Comparison of ENCODE assay signal across 1 cellular context in genomic region chrX:110363241-110363640, GRCh38.
TF ChIP-seq lines count a peak whose summit lies in the region.

No MANE protein-coding gene starts in this region.

TF ChIP-seq in K562, 482 proteins besides CTCF, POLR2A, EP300 and RAD21 (continued from another document and continues in another):
- no peak for TF ChIP-seq ZNF146 (CRISPR knock-in tag; IDR thresholded peaks at IDR 0.05; ENCODE audit: unreplicated experiment)
- TF ChIP-seq NONO (IDR thresholded peaks at IDR 0.05; ENCODE audit: low read depth in 2 of 2, low read length in 1 of 2): no peak
- no peak for TF ChIP-seq SAFB (IDR thresholded peaks at IDR 0.05; ENCODE audit: borderline replicate concordance, low read depth, low read length)
- TF ChIP-seq KDM1A (IDR thresholded peaks at IDR 0.05): peak in 1 of 2 experiments; percentile 47; a peak in 2 of 4 replicates
- TF ChIP-seq ZNF239 (CRISPR knock-in tag; IDR thresholded peaks at IDR 0.05): no peak
- no peak for TF ChIP-seq NBN (IDR thresholded peaks at IDR 0.05; ENCODE audit: low read depth)
- no peak for TF ChIP-seq HDAC6 (IDR thresholded peaks at IDR 0.05; ENCODE audit: low read depth, low read length)
- TF ChIP-seq CHD4 (IDR thresholded peaks at IDR 0.05; ENCODE audit: insufficient read depth, insufficient replicate concordance, low read depth, low read length, poor library complexity, severe bottlenecking): no peak
- TF ChIP-seq ZBTB49 (CRISPR knock-in tag; IDR thresholded peaks at IDR 0.05; ENCODE audit: borderline replicate concordance): no peak
- no peak for TF ChIP-seq SPI1 (IDR thresholded peaks at IDR 0.05; ENCODE audit: borderline replicate concordance, low read depth, low read length)
- no peak for TF ChIP-seq ZNF740 (CRISPR knock-in tag; IDR thresholded peaks at IDR 0.05)
- TF ChIP-seq ZNF740 (tag; IDR thresholded peaks at IDR 0.05): no peak
- peak; percentile 79 for TF ChIP-seq NCOR1 (IDR thresholded peaks at IDR 0.05)
- no peak for TF ChIP-seq IRF9 (tag; IDR thresholded peaks at IDR 0.05)
- no peak for TF ChIP-seq MGA (IDR thresholded peaks at IDR 0.05)
- peak; percentile 79 for TF ChIP-seq CBFA2T2 (conservative IDR thresholded peaks at IDR 0.05)
- TF ChIP-seq ARID1B (IDR thresholded peaks at IDR 0.05): peak; percentile 69
- TF ChIP-seq, protein P1, sequence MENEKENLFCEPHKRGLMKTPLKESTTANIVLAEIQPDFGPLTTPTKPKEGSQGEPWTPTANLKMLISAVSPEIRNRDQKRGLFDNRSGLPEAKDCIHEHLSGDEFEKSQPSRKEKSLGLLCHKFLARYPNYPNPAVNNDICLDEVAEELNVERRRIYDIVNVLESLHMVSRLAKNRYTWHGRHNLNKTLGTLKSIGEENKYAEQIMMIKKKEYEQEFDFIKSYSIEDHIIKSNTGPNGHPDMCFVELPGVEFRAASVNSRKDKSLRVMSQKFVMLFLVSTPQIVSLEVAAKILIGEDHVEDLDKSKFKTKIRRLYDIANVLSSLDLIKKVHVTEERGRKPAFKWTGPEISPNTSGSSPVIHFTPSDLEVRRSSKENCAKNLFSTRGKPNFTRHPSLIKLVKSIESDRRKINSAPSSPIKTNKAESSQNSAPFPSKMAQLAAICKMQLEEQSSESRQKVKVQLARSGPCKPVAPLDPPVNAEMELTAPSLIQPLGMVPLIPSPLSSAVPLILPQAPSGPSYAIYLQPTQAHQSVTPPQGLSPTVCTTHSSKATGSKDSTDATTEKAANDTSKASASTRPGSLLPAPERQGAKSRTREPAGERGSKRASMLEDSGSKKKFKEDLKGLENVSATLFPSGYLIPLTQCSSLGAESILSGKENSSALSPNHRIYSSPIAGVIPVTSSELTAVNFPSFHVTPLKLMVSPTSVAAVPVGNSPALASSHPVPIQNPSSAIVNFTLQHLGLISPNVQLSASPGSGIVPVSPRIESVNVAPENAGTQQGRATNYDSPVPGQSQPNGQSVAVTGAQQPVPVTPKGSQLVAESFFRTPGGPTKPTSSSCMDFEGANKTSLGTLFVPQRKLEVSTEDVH (IDR thresholded peaks at IDR 0.05; ENCODE audit: low read depth, partially characterized antibody): no peak
- TF ChIP-seq HDAC8 (tag; IDR thresholded peaks at IDR 0.05): no peak
- peak; percentile 15; the same call in 1 of the 2 replicates for TF ChIP-seq CREM (IDR thresholded peaks at IDR 0.05; ENCODE audit: low read depth)
- TF ChIP-seq, protein P2, sequence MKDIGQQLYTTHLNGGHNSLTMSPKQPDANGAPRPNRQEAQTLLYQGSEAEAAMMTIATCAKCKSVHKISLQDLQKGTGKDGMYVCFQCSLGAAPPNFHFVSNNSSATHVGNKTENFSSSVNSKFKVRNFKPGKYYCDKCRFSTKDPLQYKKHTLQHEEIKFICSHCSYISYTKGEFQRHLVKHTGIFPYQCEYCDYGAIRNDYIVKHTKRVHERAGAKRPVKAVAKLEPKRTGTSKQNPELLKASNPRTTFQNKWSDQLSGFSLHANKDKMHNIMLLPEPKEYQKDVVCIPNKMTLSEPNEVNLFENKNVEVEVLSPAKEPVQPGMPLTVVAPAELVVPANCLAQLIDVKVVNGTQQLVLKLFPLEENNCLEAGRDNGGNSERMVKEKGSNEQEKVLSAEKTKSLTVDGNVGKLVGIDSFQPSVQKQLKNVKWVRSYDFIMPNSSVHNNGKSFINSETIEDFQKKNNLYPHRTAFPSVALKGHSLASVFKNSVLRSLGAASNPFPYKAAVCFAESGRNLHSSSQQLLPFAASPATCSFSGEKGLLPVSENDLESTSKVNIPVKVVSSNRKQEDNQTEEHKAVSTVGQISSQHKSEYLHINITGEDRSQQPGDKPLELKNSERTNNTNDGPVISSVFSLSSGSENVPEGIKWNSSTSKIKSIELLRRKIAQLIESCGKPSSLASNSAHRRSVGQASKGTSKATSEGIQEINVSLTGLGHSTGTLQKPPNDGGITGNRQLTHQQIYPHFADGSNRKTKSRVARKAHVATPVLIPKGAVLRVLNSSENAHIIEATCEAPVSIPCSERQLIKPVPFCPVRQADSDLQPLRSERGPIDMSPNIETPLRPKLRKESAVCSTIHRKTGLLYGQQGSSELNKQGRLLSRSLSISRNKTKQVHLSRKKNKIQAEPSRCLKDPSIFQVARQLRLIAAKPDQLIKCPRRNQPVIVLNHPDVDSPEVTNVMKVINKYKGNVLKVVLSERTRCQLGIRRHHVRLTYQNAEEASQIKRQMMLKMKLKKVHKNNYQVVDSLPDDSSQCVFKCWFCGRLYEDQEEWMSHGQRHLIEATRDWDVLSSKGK (CRISPR knock-in tag; IDR thresholded peaks at IDR 0.05): no peak
- TF ChIP-seq MCM5 (IDR thresholded peaks at IDR 0.05; ENCODE audit: low read depth): no peak
- TF ChIP-seq ZNF586 (CRISPR knock-in tag; conservative IDR thresholded peaks at IDR 0.05): no peak
- TF ChIP-seq MXI1 (IDR thresholded peaks at IDR 0.05; ENCODE audit: low read depth, low read length): no peak
- TF ChIP-seq, protein P3, sequence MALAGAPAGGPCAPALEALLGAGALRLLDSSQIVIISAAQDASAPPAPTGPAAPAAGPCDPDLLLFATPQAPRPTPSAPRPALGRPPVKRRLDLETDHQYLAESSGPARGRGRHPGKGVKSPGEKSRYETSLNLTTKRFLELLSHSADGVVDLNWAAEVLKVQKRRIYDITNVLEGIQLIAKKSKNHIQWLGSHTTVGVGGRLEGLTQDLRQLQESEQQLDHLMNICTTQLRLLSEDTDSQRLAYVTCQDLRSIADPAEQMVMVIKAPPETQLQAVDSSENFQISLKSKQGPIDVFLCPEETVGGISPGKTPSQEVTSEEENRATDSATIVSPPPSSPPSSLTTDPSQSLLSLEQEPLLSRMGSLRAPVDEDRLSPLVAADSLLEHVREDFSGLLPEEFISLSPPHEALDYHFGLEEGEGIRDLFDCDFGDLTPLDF (CRISPR knock-in tag; IDR thresholded peaks at IDR 0.05): no peak
- TF ChIP-seq ARHGAP35 (IDR thresholded peaks at IDR 0.05; ENCODE audit: partially characterized antibody): no peak
- no peak for TF ChIP-seq ZNF584 (CRISPR knock-in tag; IDR thresholded peaks at IDR 0.05; ENCODE audit: low read depth)
- no peak for TF ChIP-seq FOXK1 (CRISPR knock-in tag; IDR thresholded peaks at IDR 0.05; ENCODE audit: borderline replicate concordance)
- TF ChIP-seq, protein P4, sequence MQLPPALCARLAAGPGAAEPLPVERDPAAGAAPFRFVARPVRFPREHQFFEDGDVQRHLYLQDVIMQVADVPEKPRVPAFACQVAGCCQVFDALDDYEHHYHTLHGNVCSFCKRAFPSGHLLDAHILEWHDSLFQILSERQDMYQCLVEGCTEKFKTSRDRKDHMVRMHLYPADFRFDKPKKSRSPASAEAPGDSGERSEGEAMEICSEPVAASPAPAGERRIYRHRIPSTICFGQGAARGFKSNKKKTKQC (CRISPR knock-in tag; IDR thresholded peaks at IDR 0.05): no peak
- no peak for TF ChIP-seq KDM2B (CRISPR knock-in tag; IDR thresholded peaks at IDR 0.05)
- no peak for TF ChIP-seq RBM39 (optimal IDR thresholded peaks at IDR 0.05; ENCODE audit: low read depth, low read length)
- peak; percentile 78 for TF ChIP-seq TCF3 (CRISPR knock-in tag; IDR thresholded peaks at IDR 0.05)
- no peak for TF ChIP-seq ZNF780A (CRISPR knock-in tag; IDR thresholded peaks at IDR 0.05)
- TF ChIP-seq ZNF133 (CRISPR knock-in tag; IDR thresholded peaks at IDR 0.05): no peak
- TF ChIP-seq SOX6 (IDR thresholded peaks at IDR 0.05): peak; percentile 52; the same call in 1 of the 2 replicates
